29 cellular contexts compared by ENCODE assay signal in genomic region chr6:90374201-90374600, GRCh38.
DNase-seq lines count a peak whose midpoint lies in the region; ATAC-seq and TF ChIP-seq lines count a peak whose summit lies in the region.
"Had no signal": no experiment of that assay in that cellular context is flagged by ENCODE, and none has a peak within 500 bp of the region (broad histone marks: within the 10 kb centered on the region; RNA-seq: fewer than 3 reads in every experiment).

No MANE protein-coding gene starts in this region.

- CTCF ChIA-PET in IMR-90 (lab: Yijun Ruan, JAX): no interaction called here

- no peaks in the 10 kb centered on the region for H3K9me3 Mint-ChIP-seq in memory B cell
- H3K9me3 Mint-ChIP-seq: activated T-cell treated with anti-CD3 and anti-CD28 coated beads, Interleukin-2, amount 50 U/mL, for 4 hours; CD8-positive, alpha-beta T cell; T-cell; WTC11 had no signal

- WGBS in IMR-90 (ENCODE audit: extremely low coverage in 2 of 2, insufficient read length in 1 of 2), 2 experiments: no CpG with 5 or more reads among the region's 4 CpGs
- WGBS in spleen, 5 donors: 76 to 88% (median 82%) methylated on average over 4 of the region's 4 CpGs
- WGBS in body of pancreas, 2 donors: 45 to 55% methylated on average over 4 of the region's 4 CpGs
- WGBS in mesenchymal stem cell: 86% methylated on average over 3 of the region's 4 CpGs

- H3K23ac ChIP-seq in IMR-90 (ENCODE audit: low read depth, low read length) (no peak overlapping the region), mesenchymal stem cell (ENCODE audit: low read length in 2 of 2) (no peak overlapping the region)

- in situ Hi-C loops in IMR-90 (cut with MboI; ENCODE audit: low sequenced_read_pairs): no loop called here

- H3K4me3 ChIP-seq in IMR-90 (ENCODE audit: insufficient read depth, low read depth, low read length): no peak overlapping the region
- no peak overlapping the region for H3K4me3 ChIP-seq in SJCRH30
- H3K4me3 ChIP-seq in spleen: no peak overlapping the region
- no peak overlapping the region for H3K4me3 ChIP-seq in body of pancreas
- no peak overlapping the region for H3K4me3 ChIP-seq in mesenchymal stem cell (ENCODE audit: insufficient read depth in 1 of 2, low read depth in 1 of 2, low read length in 2 of 2)
- H3K4me3 ChIP-seq: ascending aorta, cardiac muscle cell, left lung, psoas muscle, sigmoid colon, SJSA1, transverse colon had no signal

- H2BK5ac ChIP-seq in IMR-90 (ENCODE audit: low read depth, low read length, poor library complexity, severe bottlenecking) (no peak overlapping the region), mesenchymal stem cell (ENCODE audit: low read depth, low read length, poor library complexity, severe bottlenecking) (no peak overlapping the region)

- H3K9ac ChIP-seq in IMR-90 (ENCODE audit: low read depth, low read length): no peak overlapping the region
- H3K9ac ChIP-seq in mesenchymal stem cell (ENCODE audit: low read length): no peak overlapping the region

- H3K4me1 Mint-ChIP-seq in memory B cell: peaks cover 28% of the 10 kb centered on the region

- no peaks in the 10 kb centered on the region for H3K36me3 Mint-ChIP-seq in memory B cell
- H3K36me3 Mint-ChIP-seq: CD8-positive, alpha-beta T cell; naive thymus-derived CD4-positive, alpha-beta T cell; T-cell; WTC11 had no signal

- no peaks in the 10 kb centered on the region for H3K27me3 Mint-ChIP-seq in memory B cell
- H3K27me3 Mint-ChIP-seq: T-cell had no signal

- H3K27ac Mint-ChIP-seq in memory B cell: peak overlapping the region; percentile 99
- H3K27ac Mint-ChIP-seq: CD8-positive, alpha-beta T cell; T-cell; WTC11 had no signal

- H3K36me3 ChIP-seq in IMR-90 (ENCODE audit: control insufficient read depth, insufficient read depth, low read length) (no peaks in the 10 kb centered on the region), SJCRH30 (no peaks in the 10 kb centered on the region), spleen (no peaks in the 10 kb centered on the region), body of pancreas (replicated peaks in 1 of 2; ENCODE audit: insufficient read depth in 1 of 2, low read depth in 2 of 2) (no peaks in the 10 kb centered on the region), mesenchymal stem cell (ENCODE audit: control insufficient read depth in 1 of 2, insufficient read depth in 2 of 2, low read depth in 1 of 2, low read length in 2 of 2) (no peaks in the 10 kb centered on the region)
- H3K36me3 ChIP-seq: ascending aorta, cardiac muscle cell, left lung, sigmoid colon, SJSA1, transverse colon had no signal

- BruUV-seq in IMR-90 (replicated peaks; lab: Mats Ljungman, UMichigan): no TSS peak

- H2BK15ac ChIP-seq in IMR-90 (ENCODE audit: low read depth, low read length) (no peak overlapping the region), mesenchymal stem cell (ENCODE audit: low read depth, poor library complexity, severe bottlenecking) (no peak overlapping the region)

- H3K27me3 ChIP-seq in IMR-90 (ENCODE audit: control insufficient read depth, insufficient read depth, low read length): no peaks in the 10 kb centered on the region
- no peaks in the 10 kb centered on the region for H3K27me3 ChIP-seq in SJCRH30
- no peaks in the 10 kb centered on the region for H3K27me3 ChIP-seq in spleen (replicated peaks in 1 of 7)
- H3K27me3 ChIP-seq in body of pancreas: no peaks in the 10 kb centered on the region
- no peaks in the 10 kb centered on the region for H3K27me3 ChIP-seq in mesenchymal stem cell (ENCODE audit: control insufficient read depth in 1 of 2, insufficient read depth in 1 of 2, low read length in 2 of 2)
- H3K27me3 ChIP-seq: ascending aorta, cardiac muscle cell, left lung, sigmoid colon, SJSA1, transverse colon had no signal

- H3K18ac ChIP-seq in IMR-90 (ENCODE audit: low read depth, low read length): no peak overlapping the region
- H3K18ac ChIP-seq in mesenchymal stem cell (ENCODE audit: low read depth in 1 of 2, low read length in 2 of 2): no peak overlapping the region

- no peak overlapping the region for H3K4me3 Mint-ChIP-seq in memory B cell
- H3K4me3 Mint-ChIP-seq: activated T-cell treated with anti-CD3 and anti-CD28 coated beads, Interleukin-2, amount 50 U/mL, for 4 hours; CD8-positive, alpha-beta T cell; naive thymus-derived CD4-positive, alpha-beta T cell; T-cell; WTC11 had no signal

- H3K4me2 ChIP-seq in IMR-90 (ENCODE audit: low read depth, low read length) (no peak overlapping the region), mesenchymal stem cell (ENCODE audit: low read length, poor library complexity, severe bottlenecking) (no peak overlapping the region)

- peaks cover 13% of the 10 kb centered on the region for H3K9me1 ChIP-seq in IMR-90 (ENCODE audit: insufficient read depth, low read length)

- TF ChIP-seq RAD21 in IMR-90 (IDR thresholded peaks at IDR 0.05; ENCODE audit: low read length): no peak

- intact Hi-C loops in IMR-90 (cut with micrococcal nuclease) (no loop called here), spleen (cut with DNase I; ENCODE audit: low total_unique reads) (no loop called here), body of pancreas (cut with DNase I) (no loop called here)

- no peak overlapping the region for H3K56ac ChIP-seq in IMR-90 (ENCODE audit: extremely low read depth, insufficient read depth, low read length)

- H2AK9ac ChIP-seq in IMR-90 (replicated peaks; ENCODE audit: low read depth, low read length, poor library complexity): no peak overlapping the region

- H4K8ac ChIP-seq in IMR-90 (ENCODE audit: low read depth in 2 of 2, low read length in 2 of 2) (no peak overlapping the region), mesenchymal stem cell (ENCODE audit: low read length) (no peak overlapping the region)

- H4K5ac ChIP-seq in IMR-90 (ENCODE audit: low read depth, low read length): no peak overlapping the region

- ATAC-seq in IMR-90 (ENCODE audit: low read depth) (no peak), memory B cell (ENCODE audit: low read depth) (no peak), body of pancreas (no peak)
- ATAC-seq: activated T-cell treated with anti-CD3 and anti-CD28 coated beads, Interleukin-2, amount 50 U/mL, for 4 hours; CD8-positive, alpha-beta T cell; left lung; naive thymus-derived CD4-positive, alpha-beta T cell; psoas muscle; T-cell; WTC11 had no signal

- H3K4me1 ChIP-seq in IMR-90 (ENCODE audit: control insufficient read depth, insufficient read depth, low read length) (peaks cover 10% of the 10 kb centered on the region), SJCRH30 (peaks cover 30% of the 10 kb centered on the region), spleen (peaks cover 0 to 25% (median 8%) of the 10 kb centered on the region in 6 donors), body of pancreas (no peaks in the 10 kb centered on the region), mesenchymal stem cell (ENCODE audit: control insufficient read depth, insufficient read depth, low read depth, low read length) (peaks cover 10% of the 10 kb centered on the region)
- H3K4me1 ChIP-seq: transverse colon had no signal

- TF ChIP-seq POLR2A in IMR-90 (IDR thresholded peaks at IDR 0.05; ENCODE audit: low read depth, low read length) (no peak), spleen (IDR thresholded peaks at IDR 0.05) (no peak), body of pancreas (IDR thresholded peaks at IDR 0.05) (no peak)

- H2AFZ ChIP-seq in IMR-90 (replicated peaks; ENCODE audit: low read length, poor library complexity) (no peak overlapping the region), mesenchymal stem cell (ENCODE audit: low read depth, low read length) (no peak overlapping the region)

- no peaks in the 10 kb centered on the region for H4K20me1 ChIP-seq in IMR-90 (ENCODE audit: insufficient read depth, low read length)

- H3K14ac ChIP-seq in IMR-90 (replicated peaks; ENCODE audit: low read depth, low read length) (peak overlapping the region; percentile 28; the same call in 1 of the 2 replicates), mesenchymal stem cell (ENCODE audit: low read length in 2 of 2) (no peak overlapping the region)

- TF ChIP-seq CTCF in IMR-90 (conservative IDR thresholded peaks at IDR 0.05; ENCODE audit: low read depth, low read length) (no peak), spleen (IDR thresholded peaks at IDR 0.05 in 8 of 11, conservative IDR thresholded peaks at IDR 0.05 in 3 of 11) (no peak), body of pancreas (IDR thresholded peaks at IDR 0.05) (no peak)

- DNase-seq in AG08395 (ENCODE audit: low spot score) (peak; percentile 20), IMR-90 (no peak), SJCRH30 (peak; percentile 20 to 45), memory B cell (ENCODE audit: low spot score in 2 of 2) (no peak), NCI-H774 (lab: John Stamatoyannopoulos, UW) (no peak), spleen (no peak), body of pancreas (no peak), mesenchymal stem cell (no peak)
- DNase-seq: activated gamma-delta T cell; activated T-cell treated with anti-CD3 and anti-CD28 coated beads, Interleukin-2, amount 50 U/mL, for 4 hours; CD8-positive, alpha-beta T cell; effector CD4-positive, alpha-beta T cell; KG1; left lung; mesendoderm; naive thymus-derived CD4-positive, alpha-beta T cell; NCI-H1105; NCI-H1930; NCI-H69; psoas muscle; RPMI8226; sigmoid colon; stimulated activated CD4-positive, alpha-beta T cell treated with anti-CD3 and anti-CD28 coated beads, Interleukin-4, amount 100 ng/mL, for 4 hours; T-cell; transverse colon had no signal

- H2BK120ac ChIP-seq in IMR-90 (ENCODE audit: low read depth, low read length): no peak overlapping the region
- no peak overlapping the region for H2BK120ac ChIP-seq in mesenchymal stem cell (ENCODE audit: low read depth, low read length)

- dilution Hi-C loops in IMR-90 (cut with HindIII; ENCODE audit: low sequenced_read_pairs, unreplicated experiment): no loop called here

- H4K91ac ChIP-seq in IMR-90 (ENCODE audit: insufficient read depth, low read depth, low read length): no peak overlapping the region
- no peak overlapping the region for H4K91ac ChIP-seq in mesenchymal stem cell (ENCODE audit: low read length)

- H2BK20ac ChIP-seq in IMR-90 (ENCODE audit: low read depth, low read length): peak overlapping the region; percentile 34; the same call in 1 of the 2 replicates

- H3K4ac ChIP-seq in IMR-90 (ENCODE audit: low read depth, low read length) (no peak overlapping the region; the same call in 1 of the 2 replicates), mesenchymal stem cell (ENCODE audit: low read depth in 1 of 2, low read length in 2 of 2) (peak overlapping the region in 1 of 2 experiments; percentile 50)

- H2AK5ac ChIP-seq in IMR-90 (ENCODE audit: low read depth, low read length) (peak overlapping the region; percentile 24; the same call in 1 of the 2 replicates), mesenchymal stem cell (ENCODE audit: low read length, severe bottlenecking) (no peak overlapping the region)

- H2BK12ac ChIP-seq in mesenchymal stem cell (ENCODE audit: low read length in 2 of 2): no peak overlapping the region

- POLR2A ChIA-PET in IMR-90 (lab: Charles Lee; ENCODE audit: unreplicated experiment): interaction anchor here (0.6 kb wide), 1 partner anchor 9 kb away, joined by 9 read pairs; no protein-coding TSS in a partner anchor

- no peaks in the 10 kb centered on the region for H3K79me1 ChIP-seq in IMR-90 (ENCODE audit: low read depth in 1 of 2, low read length in 2 of 2)
- no peaks in the 10 kb centered on the region for H3K79me1 ChIP-seq in mesenchymal stem cell (replicated peaks; ENCODE audit: low read length, poor library complexity, severe bottlenecking)

- H3K27ac ChIP-seq in IMR-90 (ENCODE audit: insufficient read depth, low read length): no peak overlapping the region
- no peak overlapping the region for H3K27ac ChIP-seq in SJCRH30
- no peak overlapping the region for H3K27ac ChIP-seq in spleen
- no peak overlapping the region for H3K27ac ChIP-seq in body of pancreas
- no peak overlapping the region for H3K27ac ChIP-seq in mesenchymal stem cell (ENCODE audit: low read length, poor library complexity, severe bottlenecking)
- H3K27ac ChIP-seq: ascending aorta, cardiac muscle cell, left lung, psoas muscle, sigmoid colon, SJSA1, transverse colon had no signal

- peaks cover 6% of the 10 kb centered on the region for H3K9me3 ChIP-seq in IMR-90 (ENCODE audit: control insufficient read depth, insufficient read depth, low read length)
- H3K9me3 ChIP-seq in SJCRH30 (replicated peaks): no peaks in the 10 kb centered on the region
- H3K9me3 ChIP-seq in spleen: no peaks in the 10 kb centered on the region
- H3K9me3 ChIP-seq in body of pancreas: no peaks in the 10 kb centered on the region
- H3K9me3 ChIP-seq in mesenchymal stem cell (ENCODE audit: control insufficient read depth, low read length): peaks cover 5% of the 10 kb centered on the region
- H3K9me3 ChIP-seq: ascending aorta, left lung, psoas muscle, sigmoid colon, SJSA1, transverse colon had no signal

Comparison
In these comparisons a context has a peak if more than half of its experiments do, and no peak if none do; other contexts are left out.
1. DNase-seq: peak in AG08395 (single experiment) and SJCRH30 (2 of 2); none in IMR-90 (single experiment), memory B cell (0 of 2), NCI-H774 (single experiment), spleen (single experiment), body of pancreas (0 of 4) and mesenchymal stem cell (single experiment).